In genomic region chrX:102835504-102836146, GRCh38 we compare ENCODE assay signal across 8 cellular contexts.
A peak's percentile ranks its signal among the peaks of the same experiment; 100 is the strongest.
DNase-seq lines count a peak whose midpoint lies in the region; ATAC-seq and TF ChIP-seq lines count a peak whose summit lies in the region.

No MANE protein-coding gene starts in this region.

- no peaks in the 10 kb centered on the region for H3K27me3 Mint-ChIP-seq in activated T-helper 1 cell treated with anti-CD3 and anti-CD28 coated beads, Interleukin-12 subunit alpha, Interleukin-12 subunit beta, Interleukin-2, Interleukin-4 antibody, amounts not matched to agents 30 ng/mL and 10 ng/mL and 1 ng/mL, durations not matched to agents 14 hours and 24 hours and 36 hours (ENCODE audit: insufficient read depth)

- TF ChIP-seq CTCF in RWPE2 (IDR thresholded peaks at IDR 0.05; ENCODE audit: poor library complexity, severe bottlenecking) (peak; percentile 35), foreskin fibroblast (IDR thresholded peaks at IDR 0.05; ENCODE audit: low read depth, low read length) (peak; percentile 57)

- intact Hi-C loops in activated T-helper 1 cell treated with anti-CD3 and anti-CD28 coated beads, Interleukin-12 subunit alpha, Interleukin-12 subunit beta, Interleukin-2, Interleukin-4 antibody, amounts not matched to agents 30 ng/mL and 10 ng/mL and 1 ng/mL, durations not matched to agents 14 hours and 24 hours and 36 hours (cut with micrococcal nuclease): no loop called here

- no peaks in the 10 kb centered on the region for H3K36me3 ChIP-seq in RWPE2 (ENCODE audit: low read depth)
- H3K36me3 ChIP-seq in effector memory CD4-positive, alpha-beta T cell (ENCODE audit: control insufficient read depth, insufficient read depth, low read length): no peaks in the 10 kb centered on the region

- ATAC-seq in GM18909 (IDR thresholded peaks at IDR 0.05; ENCODE audit: poor library complexity, unreplicated experiment): peak; percentile 58
- no peak for ATAC-seq in RWPE2 (ENCODE audit: low read depth)
- ATAC-seq in GM19035 (IDR thresholded peaks at IDR 0.05; ENCODE audit: unreplicated experiment): no peak

- no peak overlapping the region for H3K4me3 Mint-ChIP-seq in activated T-helper 1 cell treated with anti-CD3 and anti-CD28 coated beads, Interleukin-12 subunit alpha, Interleukin-12 subunit beta, Interleukin-2, Interleukin-4 antibody, amounts not matched to agents 30 ng/mL and 10 ng/mL and 1 ng/mL, durations not matched to agents 14 hours and 24 hours and 36 hours

- H3K4me1 ChIP-seq in RWPE2 (ENCODE audit: insufficient read depth, poor library complexity, severe bottlenecking): no peaks in the 10 kb centered on the region
- H3K4me1 ChIP-seq in effector memory CD4-positive, alpha-beta T cell (ENCODE audit: control insufficient read depth, insufficient read depth, low read length, poor library complexity, severe bottlenecking): no peaks in the 10 kb centered on the region

- H3K36me3 Mint-ChIP-seq in activated T-helper 1 cell treated with anti-CD3 and anti-CD28 coated beads, Interleukin-12 subunit alpha, Interleukin-12 subunit beta, Interleukin-2, Interleukin-4 antibody, amounts not matched to agents 30 ng/mL and 10 ng/mL and 1 ng/mL, durations not matched to agents 14 hours and 24 hours and 36 hours (ENCODE audit: low read depth): no peaks in the 10 kb centered on the region

- H3K4me3 ChIP-seq in RWPE2 (ENCODE audit: severe bottlenecking): no peak overlapping the region
- no peak overlapping the region for H3K4me3 ChIP-seq in foreskin fibroblast (ENCODE audit: low read depth in 1 of 2, low read length in 2 of 2)
- H3K4me3 ChIP-seq in effector memory CD4-positive, alpha-beta T cell (ENCODE audit: insufficient read depth, low read depth, low read length, poor library complexity, severe bottlenecking): no peak overlapping the region

- H3K27me3 ChIP-seq in RWPE2 (ENCODE audit: insufficient read depth, poor library complexity, severe bottlenecking): no peaks in the 10 kb centered on the region
- no peaks in the 10 kb centered on the region for H3K27me3 ChIP-seq in effector memory CD4-positive, alpha-beta T cell (replicated peaks; ENCODE audit: control insufficient read depth, insufficient read depth, low read length, poor library complexity, severe bottlenecking)

- no peak overlapping the region for H3K27ac ChIP-seq in RWPE2 (ENCODE audit: poor library complexity, severe bottlenecking)
- no peak overlapping the region for H3K27ac ChIP-seq in effector memory CD4-positive, alpha-beta T cell (ENCODE audit: insufficient read depth, low read length, poor library complexity, severe bottlenecking)

- H3K4me1 Mint-ChIP-seq in activated T-helper 1 cell treated with anti-CD3 and anti-CD28 coated beads, Interleukin-12 subunit alpha, Interleukin-12 subunit beta, Interleukin-2, Interleukin-4 antibody, amounts not matched to agents 30 ng/mL and 10 ng/mL and 1 ng/mL, durations not matched to agents 14 hours and 24 hours and 36 hours (ENCODE audit: low read depth): no peaks in the 10 kb centered on the region

- no peaks in the 10 kb centered on the region for H3K9me3 ChIP-seq in RWPE2 (ENCODE audit: severe bottlenecking)
- H3K9me3 ChIP-seq in effector memory CD4-positive, alpha-beta T cell (ENCODE audit: control insufficient read depth, low read length): no peaks in the 10 kb centered on the region

- no peaks in the 10 kb centered on the region for H3K9me3 Mint-ChIP-seq in activated T-helper 1 cell treated with anti-CD3 and anti-CD28 coated beads, Interleukin-12 subunit alpha, Interleukin-12 subunit beta, Interleukin-2, Interleukin-4 antibody, amounts not matched to agents 30 ng/mL and 10 ng/mL and 1 ng/mL, durations not matched to agents 14 hours and 24 hours and 36 hours

- DNase-seq in COLO668 (lab: John Stamatoyannopoulos, UW; ENCODE audit: unreplicated experiment): peak; percentile 1
- DNase-seq in RWPE2 (ENCODE audit: low spot score): no peak
- DNase-seq in foreskin fibroblast: peak; percentile 10 to 60
- DNase-seq in NCI-H774 (lab: John Stamatoyannopoulos, UW): no peak
- DNase-seq in effector memory CD4-positive, alpha-beta T cell: no peak
- DNase-seq in activated T-helper 1 cell treated with anti-CD3 and anti-CD28 coated beads, Interleukin-12 subunit alpha, Interleukin-12 subunit beta, Interleukin-2, Interleukin-4 antibody, amounts not matched to agents 30 ng/mL and 10 ng/mL and 1 ng/mL, durations not matched to agents 14 hours and 24 hours and 36 hours (ENCODE audit: low spot score): no peak

- H3K27ac Mint-ChIP-seq in activated T-helper 1 cell treated with anti-CD3 and anti-CD28 coated beads, Interleukin-12 subunit alpha, Interleukin-12 subunit beta, Interleukin-2, Interleukin-4 antibody, amounts not matched to agents 30 ng/mL and 10 ng/mL and 1 ng/mL, durations not matched to agents 14 hours and 24 hours and 36 hours: no peak overlapping the region

Comparison
In these comparisons a context has a peak if more than half of its experiments do, and no peak if none do; other contexts are left out.
1. DNase-seq: peak in COLO668 (single experiment) and foreskin fibroblast (2 of 2); none in RWPE2 (single experiment), NCI-H774 (single experiment), effector memory CD4-positive, alpha-beta T cell (0 of 3) and activated T-helper 1 cell treated with anti-CD3 and anti-CD28 coated beads, Interleukin-12 subunit alpha, Interleukin-12 subunit beta, Interleukin-2, Interleukin-4 antibody, amounts not matched to agents 30 ng/mL and 10 ng/mL and 1 ng/mL, durations not matched to agents 14 hours and 24 hours and 36 hours (single experiment).